Comparison of ENCODE assay signal across 8 cellular contexts in genomic region chr3:36944641-36945270, GRCh38. TPM values are rescaled to one million over a fixed set of nuclear protein-coding genes. Genes with fewer than 3 reads are reported as not detected.
A peak's percentile ranks its signal among the peaks of the same experiment; 100 is the strongest.
DNase-seq lines count a peak whose midpoint lies in the region; ATAC-seq and TF ChIP-seq lines count a peak whose summit lies in the region.

Gene TRANK1, minus strand, starts transcription at chr3:36945054. Its CDS starts 245 bp downstream, at chr3:36944809.

- 0 out of 2 replicates have a peak within 1 kb of the TSS, but pooled peaks have one; percentile 4 for H2AK5ac ChIP-seq in IMR-90 (ENCODE audit: low read depth, low read length)

- no peaks in the 10 kb centered on the region for H3K9me3 ChIP-seq in CD4-positive, alpha-beta T cell (ENCODE audit: control insufficient read depth, low read length)
- peaks cover 3% of the 10 kb centered on the region; the same call in 1 of the 2 replicates for H3K9me3 ChIP-seq in IMR-90 (ENCODE audit: control insufficient read depth, insufficient read depth, low read length)
- H3K9me3 ChIP-seq in colonic mucosa: no peaks in the 10 kb centered on the region
- no peaks in the 10 kb centered on the region for H3K9me3 ChIP-seq in right lobe of liver

- TF ChIP-seq POLR2A in IMR-90 (IDR thresholded peaks at IDR 0.05; ENCODE audit: low read depth, low read length) (no peak), right lobe of liver (IDR thresholded peaks at IDR 0.05) (peak; percentile 57)

- no peak for TF ChIP-seq RAD21 in IMR-90 (IDR thresholded peaks at IDR 0.05; ENCODE audit: low read length)

- H3K27ac Mint-ChIP-seq in CD4-positive, alpha-beta T cell: peak within 1 kb of the TSS; percentile 85

- peak within 1 kb of the TSS; percentile 65 to 86 for H4K8ac ChIP-seq in IMR-90 (ENCODE audit: low read depth in 2 of 2, low read length in 2 of 2)

- peaks cover 6% of the 10 kb centered on the region for H3K9me3 Mint-ChIP-seq in CD4-positive, alpha-beta T cell

- H3K36me3 ChIP-seq in IMR-90 (ENCODE audit: control insufficient read depth, insufficient read depth, low read length) (no peaks in the 10 kb centered on the region), colonic mucosa (no peaks in the 10 kb centered on the region), right lobe of liver (no peaks in the 10 kb centered on the region)

- BruUV-seq in IMR-90 (replicated peaks; lab: Mats Ljungman, UMichigan): no TSS peak

- no peaks in the 10 kb centered on the region for H3K27me3 ChIP-seq in CD4-positive, alpha-beta T cell (ENCODE audit: control insufficient read depth, insufficient read depth, low read length)
- H3K27me3 ChIP-seq in IMR-90 (ENCODE audit: control insufficient read depth, insufficient read depth, low read length): no peaks in the 10 kb centered on the region
- no peaks in the 10 kb centered on the region for H3K27me3 ChIP-seq in colonic mucosa
- H3K27me3 ChIP-seq in right lobe of liver: no peaks in the 10 kb centered on the region

- H3K14ac ChIP-seq in IMR-90 (replicated peaks; ENCODE audit: low read depth, low read length): peak within 1 kb of the TSS; percentile 53

- H3K9ac ChIP-seq in IMR-90 (ENCODE audit: low read depth, low read length) (peak within 1 kb of the TSS; percentile 84), colonic mucosa (ENCODE audit: low read depth in 2 of 2, low read length in 2 of 2) (peak within 1 kb of the TSS; percentile 55 to 80)

- H4K91ac ChIP-seq in IMR-90 (ENCODE audit: insufficient read depth, low read depth, low read length): peak within 1 kb of the TSS; percentile 72

- in situ Hi-C loops in IMR-90 (cut with MboI; ENCODE audit: low sequenced_read_pairs): no loop called here

- peak within 1 kb of the TSS; percentile 55 for H3K4ac ChIP-seq in IMR-90 (ENCODE audit: low read depth, low read length)

- H3K4me2 ChIP-seq in IMR-90 (ENCODE audit: low read depth, low read length): peak within 1 kb of the TSS; percentile 79

- no peaks in the 10 kb centered on the region for H3K27me3 Mint-ChIP-seq in CD4-positive, alpha-beta T cell

- peak within 1 kb of the TSS; percentile 41 for H3K4me3 ChIP-seq in IMR-90 (ENCODE audit: insufficient read depth, low read depth, low read length)
- peak within 1 kb of the TSS; percentile 66 for H3K4me3 ChIP-seq in colonic mucosa
- H3K4me3 ChIP-seq in right lobe of liver: peak within 1 kb of the TSS; percentile 76 to 88 (median 87)

- intact Hi-C loops in CD4-positive, alpha-beta T cell (cut with DNase I, micrococcal nuclease): loop anchor here (1.0 to 5.0 kb wide), 4 partner anchors 14 to 46 kb away; no protein-coding TSS in a partner anchor
- intact Hi-C loops in IMR-90 (cut with micrococcal nuclease): no loop called here
- intact Hi-C loops in colonic mucosa (cut with DNase I): no loop called here
- intact Hi-C loops in right lobe of liver (cut with DNase I): no loop called here

- peaks cover 8 to 28% of the 10 kb centered on the region in 2 experiments; a peak in 2 of 4 replicates for H3K79me1 ChIP-seq in IMR-90 (ENCODE audit: low read depth in 1 of 2, low read length in 2 of 2)

- H3K9me1 ChIP-seq in IMR-90 (ENCODE audit: insufficient read depth, low read length): peaks cover 6% of the 10 kb centered on the region; the same call in 1 of the 2 replicates

- peak within 1 kb of the TSS; percentile 74; the same call in 1 of the 2 replicates for H3K23ac ChIP-seq in IMR-90 (ENCODE audit: low read depth, low read length)

- peak within 1 kb of the TSS; percentile 62; the same call in 1 of the 3 replicates for H2BK15ac ChIP-seq in IMR-90 (ENCODE audit: low read depth, low read length)

- no peaks in the 10 kb centered on the region for H3K36me3 Mint-ChIP-seq in CD4-positive, alpha-beta T cell (ENCODE audit: low read depth)

- peak; percentile 62 to 80 (median 74) for DNase-seq in CD4-positive, alpha-beta T cell
- DNase-seq in IMR-90: peak; percentile 34
- DNase-seq in activated CD4-positive, alpha-beta T cell treated with anti-CD3 and anti-CD28 coated beads for 24 hours (ENCODE audit: low read depth in 2 of 2): peak; percentile 64 to 69
- peak; percentile 70 for DNase-seq in colonic mucosa
- peak; percentile 73 to 83 (median 74) for DNase-seq in right lobe of liver
- DNase-seq in stimulated activated CD4-positive, alpha-beta T cell treated with anti-CD3 and anti-CD28 coated beads, Interleukin-4, amount 100 ng/mL, for 24 hours: peak; percentile 88
- no peak for DNase-seq in NCI-H1105 treated with DMSO at 0.1 percent for 48 hours (lab: John Stamatoyannopoulos, UW)

- no peak within 1 kb of the TSS for H2BK20ac ChIP-seq in IMR-90 (ENCODE audit: low read depth, low read length)

- H3K18ac ChIP-seq in IMR-90 (ENCODE audit: low read depth, low read length): peak within 1 kb of the TSS; percentile 37; the same call in 1 of the 2 replicates

- peak within 1 kb of the TSS; percentile 44 for H4K5ac ChIP-seq in IMR-90 (ENCODE audit: low read depth, low read length)

- H3K4me1 ChIP-seq in IMR-90 (ENCODE audit: control insufficient read depth, insufficient read depth, low read length) (peaks cover 8% of the 10 kb centered on the region), colonic mucosa (no peaks in the 10 kb centered on the region), right lobe of liver (peaks cover 0 to 22% (median 4%) of the 10 kb centered on the region in 4 donors)

- no peak for TF ChIP-seq CTCF in CD4-positive, alpha-beta T cell (IDR thresholded peaks at IDR 0.05)
- TF ChIP-seq CTCF in IMR-90 (conservative IDR thresholded peaks at IDR 0.05; ENCODE audit: low read depth, low read length) (no peak), colonic mucosa (IDR thresholded peaks at IDR 0.05) (no peak), right lobe of liver (IDR thresholded peaks at IDR 0.05) (no peak)

- H3K4me1 Mint-ChIP-seq in CD4-positive, alpha-beta T cell (ENCODE audit: low read depth): peaks cover 21% of the 10 kb centered on the region

- POLR2A ChIA-PET in CD4-positive, alpha-beta T cell (lab: Charles Lee): interaction anchor here (0.7 to 3.3 kb wide), 17 partner anchors 10 to 76 kb away, joined by 3 to 67 read pairs (median 7); partner anchors contain the start of genes EPM2AIP1 and MLH1
- POLR2A ChIA-PET in IMR-90 (lab: Charles Lee; ENCODE audit: unreplicated experiment): interaction anchor here (1.2 kb wide), 1 partner anchor 9 kb away, joined by 3 read pairs; no protein-coding TSS in a partner anchor

- peak within 1 kb of the TSS; percentile 95 for H3K4me3 Mint-ChIP-seq in CD4-positive, alpha-beta T cell

- no peak within 1 kb of the TSS for H2BK5ac ChIP-seq in IMR-90 (ENCODE audit: low read depth, low read length, poor library complexity, severe bottlenecking)

- peak within 1 kb of the TSS; percentile 22; the same call in 1 of the 2 replicates for H3K56ac ChIP-seq in IMR-90 (ENCODE audit: extremely low read depth, insufficient read depth, low read length)

- peak within 1 kb of the TSS; percentile 97 for H2AFZ ChIP-seq in IMR-90 (replicated peaks; ENCODE audit: low read length, poor library complexity)

- H4K20me1 ChIP-seq in IMR-90 (ENCODE audit: insufficient read depth, low read length): no peaks in the 10 kb centered on the region

- dilution Hi-C loops in IMR-90 (cut with HindIII; ENCODE audit: low sequenced_read_pairs, unreplicated experiment): no loop called here

- peak within 1 kb of the TSS; percentile 47 for H2BK120ac ChIP-seq in IMR-90 (ENCODE audit: low read depth, low read length)

- 3% methylated on average over 39 of the region's 68 CpGs; no CpG with 5 or more reads in 1 of the 2 experiments for WGBS in IMR-90 (ENCODE audit: extremely low coverage in 2 of 2, insufficient read length in 1 of 2), 2 experiments
- no CpG with 5 or more reads among the region's 68 CpGs for WGBS in right lobe of liver (ENCODE audit: insufficient coverage, low coverage, low lambda C conversion rate, missing lambda C conversion rate)

- CTCF ChIA-PET in CD4-positive, alpha-beta T cell (lab: Charles Lee): interaction anchor here (1.4 to 3.5 kb wide), 3 partner anchors 14 to 76 kb away, joined by 6 to 19 read pairs (median 8); no protein-coding TSS in a partner anchor
- CTCF ChIA-PET in IMR-90 (lab: Yijun Ruan, JAX): interaction anchor here (3.4 kb wide), 1 partner anchor 14 kb away, joined by 15 read pairs; no protein-coding TSS in a partner anchor

- H2AK9ac ChIP-seq in IMR-90 (replicated peaks; ENCODE audit: low read depth, low read length, poor library complexity): peak within 1 kb of the TSS; percentile 86

- ATAC-seq in CD4-positive, alpha-beta T cell (ENCODE audit: poor library complexity): peak; percentile 89
- ATAC-seq in GM21360 (IDR thresholded peaks at IDR 0.05; ENCODE audit: unreplicated experiment) (peak; percentile 53), IMR-90 (ENCODE audit: low read depth) (peak; percentile 52), right lobe of liver (peak; percentile 66 to 76 (median 70))

- H3K27ac ChIP-seq in CD4-positive, alpha-beta T cell (ENCODE audit: low read depth, low read length): peak within 1 kb of the TSS; percentile 61
- H3K27ac ChIP-seq in IMR-90 (ENCODE audit: insufficient read depth, low read length) (peak within 1 kb of the TSS; percentile 73), colonic mucosa (peak within 1 kb of the TSS; percentile 19), right lobe of liver (peak within 1 kb of the TSS; percentile 80 to 94 (median 92))

TF ChIP-seq in IMR-90, 13 proteins besides CTCF, POLR2A, EP300 and RAD21:
- TF ChIP-seq RCOR1 (IDR thresholded peaks at IDR 0.05; ENCODE audit: insufficient replicate concordance, low read length) (no peak), BHLHE40 (IDR thresholded peaks at IDR 0.05; ENCODE audit: low read depth, low read length) (peak; percentile 80), FOS (IDR thresholded peaks at IDR 0.05; ENCODE audit: low read depth, low read length) (no peak), USF2 (IDR thresholded peaks at IDR 0.05; ENCODE audit: low read depth, low read length) (peak; percentile 33; the same call in 1 of the 2 replicates)

RNA-seq across cellular contexts. Expression of gene TRANK1, which starts in this region (rescaled TPM):
- total RNA-seq in CD4-positive, alpha-beta T cell: 10 to 100 TPM; 39.2 to 44.8 TPM
- total RNA-seq in IMR-90 (2012; rRNA removed) (8.9 and 12.7 TPM in 2 replicates), colonic mucosa (10 to 100 TPM; 21.3 to 50.7 TPM), right lobe of liver (10 to 100 TPM in 5 of 6 experiments, 1 to 10 TPM in 1; 8.8 to 33.9 (median 19.6) TPM)
- polyA plus RNA-seq in IMR-90 (2012; rRNA removed): 5.1 and 7.9 TPM in 2 replicates
- 2.3 and 4.8 TPM in 2 replicates for polyA plus RNA-seq in IMR-90 (2012; cell fraction: cytosol; rRNA removed)
- 28.9 and 84.8 TPM in 2 replicates for polyA plus RNA-seq in IMR-90 (2012; cell fraction: nucleus; rRNA removed; ENCODE audit: low replicate concordance)

Comparison
In these comparisons a context has a peak if more than half of its experiments do, and no peak if none do; other contexts are left out.
1. H3K27ac ChIP-seq: peak in every context shown above with its lines; median percentile 92 in right lobe of liver; 73 in IMR-90; 61 in CD4-positive, alpha-beta T cell; 19 in colonic mucosa.
2. intact Hi-C loops: an anchor here in CD4-positive, alpha-beta T cell (1.0 to 5.0 kb wide); none called in IMR-90, colonic mucosa and right lobe of liver.